In genomic region chr7:43824963-43825362, GRCh38 we compare ENCODE assay signal across 15 cellular contexts.
"Had no signal": no experiment of that assay in that cellular context is flagged by ENCODE, and none has a peak within 500 bp of the region (broad histone marks: within the 10 kb centered on the region; RNA-seq: fewer than 3 reads in every experiment).

No MANE protein-coding gene starts in this region.

- H3K9me3 ChIP-seq: ascending aorta, esophagus squamous epithelium, gastroesophageal sphincter, ovary, tibial nerve had no signal

- DNase-seq: activated CD8-positive, alpha-beta memory T cell treated with anti-CD3 and anti-CD28 coated beads, Interleukin-2, amount 50 U/mL, for 48 hours; activated CD8-positive, alpha-beta T cell treated with anti-CD3 and anti-CD28 coated beads, Interleukin-2, amount 10 ng/mL, durations not matched to agents 7 days and 5 days; activated naive CD4-positive, alpha-beta T cell; esophagus squamous epithelium; left ventricle myocardium superior; mesenchymal stem cell; ovary; T1000 had no signal

- H3K4me3 ChIP-seq: ascending aorta, cardiac muscle cell, esophagus squamous epithelium, gastroesophageal sphincter, ovary, tibial nerve had no signal

- H3K36me3 ChIP-seq: ascending aorta, cardiac muscle cell, esophagus squamous epithelium, gastroesophageal sphincter, ovary, tibial nerve had no signal

- ATAC-seq: activated CD8-positive, alpha-beta T cell treated with anti-CD3 and anti-CD28 coated beads, Interleukin-2, amount 10 ng/mL, durations not matched to agents 7 days and 5 days; gastroesophageal sphincter; left ventricle myocardium superior had no signal

- H3K27me3 ChIP-seq: ascending aorta, cardiac muscle cell, ovary had no signal

- H3K4me1 ChIP-seq: ascending aorta, esophagus squamous epithelium, gastroesophageal sphincter, tibial nerve had no signal

- H3K27ac ChIP-seq: ascending aorta, cardiac muscle cell, esophagus squamous epithelium, gastroesophageal sphincter, ovary, tibial nerve, VCaP had no signal

- FAIRE-seq: colon, keratinocyte had no signal
